Comparison of ENCODE assay signal across 29 cellular contexts in the genomic region with DNA sequence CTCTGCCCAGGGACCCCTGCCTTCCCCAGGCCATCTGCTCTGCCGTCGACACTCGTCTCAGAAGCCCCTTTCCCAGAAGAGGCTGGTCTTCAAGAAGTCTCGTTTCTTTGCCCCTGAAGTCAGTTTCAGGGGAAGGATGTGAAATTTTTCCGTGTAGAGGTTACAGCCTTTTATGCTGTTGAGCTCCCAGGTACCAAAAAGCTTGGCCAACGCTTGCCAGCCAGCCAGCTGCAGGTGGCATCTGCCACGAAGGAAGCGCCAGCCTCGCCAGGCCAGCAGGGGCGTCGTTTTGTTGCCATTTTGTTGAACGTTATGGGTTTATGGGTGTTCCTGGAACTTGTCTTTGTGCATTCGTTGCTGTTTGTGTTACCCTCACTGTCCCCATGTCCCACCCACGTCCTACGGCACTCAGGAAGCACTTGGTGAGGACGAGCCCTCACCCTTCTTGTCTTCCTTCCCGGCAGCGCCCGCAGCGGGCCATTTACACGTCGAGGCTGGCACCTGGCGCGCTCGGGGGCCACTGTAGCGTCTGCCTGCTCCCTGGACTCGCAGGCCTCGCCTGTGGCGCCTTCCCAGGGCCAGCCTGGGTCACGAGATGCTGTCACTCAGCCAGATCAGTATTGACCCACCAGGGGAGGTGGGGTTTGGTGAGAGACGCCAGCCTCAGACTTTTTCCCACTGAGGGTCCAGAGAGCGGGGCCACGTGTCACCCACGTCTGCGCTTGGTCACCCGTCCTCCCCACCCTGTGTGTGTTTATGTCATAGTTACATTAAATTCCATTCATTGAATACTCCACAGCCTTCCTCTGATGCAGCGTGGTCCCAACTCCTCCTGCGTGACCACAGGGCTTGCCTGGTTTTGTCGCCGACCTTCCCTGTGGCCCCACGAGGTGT. TPM values are rescaled to one million over a fixed set of nuclear protein-coding genes. Genes with fewer than 3 reads are reported as not detected.
A peak's percentile ranks its signal among the peaks of the same experiment; 100 is the strongest.
DNase-seq lines count a peak whose midpoint lies in the region; ATAC-seq and TF ChIP-seq lines count a peak whose summit lies in the region.
"Had no signal": no experiment of that assay in that cellular context is flagged by ENCODE, and none has a peak within 500 bp of the region (broad histone marks: within the 10 kb centered on the region; RNA-seq: fewer than 3 reads in every experiment).

No MANE protein-coding gene starts in this region.

- H3K36me3 ChIP-seq in SK-N-SH (replicated peaks in 1 of 2; ENCODE audit: control insufficient read depth in 1 of 2, insufficient read depth in 2 of 2, low read length in 1 of 2) (peaks cover 14 to 45% of the 10 kb centered on the region in 2 experiments), BLaER1 (peaks cover 75% of the 10 kb centered on the region), uterus (no peaks in the 10 kb centered on the region)
- H3K36me3 ChIP-seq: pancreas had no signal

- H3K36me3 Mint-ChIP-seq in T-helper 17 cell (ENCODE audit: low read depth) (peaks cover 5% of the 10 kb centered on the region), nephron progenitor cell (ENCODE audit: low read depth) (peaks cover 48% of the 10 kb centered on the region)

- no peak for TF ChIP-seq POLR2A in uterus (IDR thresholded peaks at IDR 0.05)

- H3K27me3 ChIP-seq in SK-N-SH (ENCODE audit: insufficient read depth) (no peaks in the 10 kb centered on the region), BLaER1 (no peaks in the 10 kb centered on the region), uterus (no peaks in the 10 kb centered on the region)
- H3K27me3 ChIP-seq: foreskin keratinocyte, heart right ventricle, MG63, pancreas, testis had no signal

- peak overlapping the region; percentile 59 for H3K27ac Mint-ChIP-seq in T-helper 17 cell
- peak overlapping the region; percentile 51 for H3K27ac Mint-ChIP-seq in nephron progenitor cell
- H3K27ac Mint-ChIP-seq: activated T-helper 17 cell treated with anti-CD3 and anti-CD28 coated beads, Interleukin-2, amount 50 U/mL, for 72 hours had no signal

- H3K27me3 Mint-ChIP-seq in T-helper 17 cell (no peaks in the 10 kb centered on the region), nephron progenitor cell (ENCODE audit: low read depth, poor library complexity) (no peaks in the 10 kb centered on the region)
- H3K27me3 Mint-ChIP-seq: activated T-helper 17 cell treated with anti-CD3 and anti-CD28 coated beads, Interleukin-2, amount 50 U/mL, for 72 hours; CD4-positive, CD25-positive, alpha-beta regulatory T cell; dendritic cell treated with granulocyte-macrophage colony-stimulating factor and Interleukin-4, amounts not matched to agents 40 ng/mL and 50 ng/mL, for 4 days; naive thymus-derived CD4-positive, alpha-beta T cell had no signal

- no peaks in the 10 kb centered on the region for H3F3A ChIP-seq in SK-N-SH (replicated peaks; ENCODE audit: insufficient read depth)

- ATAC-seq in SK-N-SH treated with all-trans-retinoic acid at 6 μM for 48 hours (no peak), T-helper 17 cell (no peak)
- ATAC-seq: activated CD4-positive, CD25-positive, alpha-beta regulatory T cell treated with anti-CD3 and anti-CD28 coated beads, Interleukin-2, amount 50 U/mL, for 24 hours; activated T-helper 17 cell treated with anti-CD3 and anti-CD28 coated beads, Interleukin-2, amount 50 U/mL, for 72 hours; esophagus mucosa; foreskin keratinocyte; naive thymus-derived CD4-positive, alpha-beta T cell; pancreas; stimulated activated naive CD8-positive, alpha-beta T cell treated with anti-CD3 and anti-CD28 coated beads, Interleukin-15, Interleukin-2, amounts not matched to agents 100 U/mL and 50 U/mL, for 24 hours had no signal

- H3K9ac ChIP-seq in SK-N-SH (no peak overlapping the region), BLaER1 (no peak overlapping the region)

- H4K20me1 ChIP-seq in SK-N-SH (ENCODE audit: insufficient read depth) = no peaks in the 10 kb centered on the region
- H4K20me1 ChIP-seq in BLaER1 = peaks cover 19% of the 10 kb centered on the region; the same call in 1 of the 2 replicates

- H3K4me3 ChIP-seq in SK-N-SH (ENCODE audit: low read depth in 2 of 2, low read length in 1 of 2) (no peak overlapping the region), BLaER1 (no peak overlapping the region), uterus (no peak overlapping the region)
- H3K4me3 ChIP-seq: heart right ventricle, MG63, pancreas, skin epidermis, testis had no signal

- H3K9me3 Mint-ChIP-seq in nephron progenitor cell = peaks cover 10% of the 10 kb centered on the region
- H3K9me3 Mint-ChIP-seq: activated T-helper 17 cell treated with anti-CD3 and anti-CD28 coated beads, Interleukin-2, amount 50 U/mL, for 72 hours had no signal

- H3K9me2 ChIP-seq in SK-N-SH = no peaks in the 10 kb centered on the region

- peaks cover 16% of the 10 kb centered on the region for H3K4me1 Mint-ChIP-seq in T-helper 17 cell
- H3K4me1 Mint-ChIP-seq in nephron progenitor cell = no peaks in the 10 kb centered on the region

- H3K4me1 ChIP-seq in SK-N-SH (ENCODE audit: control insufficient read depth in 1 of 2, insufficient read depth in 2 of 2, low read depth in 1 of 2, low read length in 1 of 2) (no peaks in the 10 kb centered on the region), BLaER1 (peaks cover 44% of the 10 kb centered on the region), uterus (no peaks in the 10 kb centered on the region)
- H3K4me1 ChIP-seq: foreskin keratinocyte, pancreas, testis had no signal

- TF ChIP-seq RAD21 in SK-N-SH (IDR thresholded peaks at IDR 0.05; ENCODE audit: low read length) = no peak

- TF ChIP-seq CTCF in SK-N-SH (IDR thresholded peaks at IDR 0.05) (no peak), nephron progenitor cell (IDR thresholded peaks at IDR 0.05) (no peak), uterus (IDR thresholded peaks at IDR 0.05) (no peak)

- no peak overlapping the region for H2AFZ ChIP-seq in SK-N-SH (ENCODE audit: low read depth)

- 93% methylated on average over 37 of the region's 41 CpGs for WGBS in SK-N-SH (ENCODE audit: low lambda C conversion rate)

- POLR2A ChIA-PET in SK-N-SH (lab: Yijun Ruan, JAX) = interaction anchor here (0.6 kb wide), 1 partner anchor 71 kb away, joined by 3 read pairs; no protein-coding TSS in a partner anchor

- peak; percentile 12 for DNase-seq in SK-N-SH
- DNase-seq in T-helper 17 cell = no peak
- DNase-seq in nephron progenitor cell = no peak
- DNase-seq in Kasumi-1 (lab: John Stamatoyannopoulos, UW) = no peak
- DNase-seq in NCI-H774 (lab: John Stamatoyannopoulos, UW) = no peak
- DNase-seq in uterus = no peak
- DNase-seq: activated CD4-positive, alpha-beta T cell treated with anti-CD3 and anti-CD28 coated beads, Interleukin-2, amount 50 U/mL, for 4 hours; activated CD8-positive, alpha-beta memory T cell treated with anti-CD3 and anti-CD28 coated beads, Interleukin-2, amount 50 U/mL, for 48 hours; caudate nucleus; CD4-positive, CD25-positive, alpha-beta regulatory T cell; foreskin keratinocyte; heart right ventricle; KBM-7; MG63; naive thymus-derived CD4-positive, alpha-beta T cell; NCI-H1105 treated with DMSO at 0.1 percent for 48 hours; NCI-H2029 treated with DMSO at 0.1 percent for 48 hours; NCI-H524; stimulated activated naive CD8-positive, alpha-beta T cell treated with anti-CD3 and anti-CD28 coated beads, Interleukin-15, Interleukin-2, amounts not matched to agents 100 U/mL and 50 U/mL, for 24 hours; testis had no signal

- H3K4me3 Mint-ChIP-seq in T-helper 17 cell (no peak overlapping the region), nephron progenitor cell (no peak overlapping the region)
- H3K4me3 Mint-ChIP-seq: activated T-helper 17 cell treated with anti-CD3 and anti-CD28 coated beads, Interleukin-2, amount 50 U/mL, for 72 hours; dendritic cell treated with granulocyte-macrophage colony-stimulating factor and Interleukin-4, amounts not matched to agents 40 ng/mL and 50 ng/mL, for 4 days had no signal

- H3K4me2 ChIP-seq in SK-N-SH = no peak overlapping the region
- H3K4me2 ChIP-seq in BLaER1 = no peak overlapping the region

- TF ChIP-seq EP300 in SK-N-SH (IDR thresholded peaks at IDR 0.05; ENCODE audit: borderline replicate concordance in 1 of 2, low read depth in 1 of 2, low read length in 1 of 2) = no peak

- H3K79me2 ChIP-seq in SK-N-SH (ENCODE audit: insufficient read depth) = no peaks in the 10 kb centered on the region

- H3K27ac ChIP-seq in SK-N-SH (ENCODE audit: low read depth in 2 of 2, low read length in 1 of 2) (no peak overlapping the region), BLaER1 (0 out of 2 replicates have a peak overlapping the region, but pooled peaks have one; percentile 55), uterus (no peak overlapping the region)
- H3K27ac ChIP-seq: 22Rv1, foreskin keratinocyte, pancreas, skin epidermis, testis had no signal

- intact Hi-C loops in uterus (cut with DNase I; ENCODE audit: low total_unique reads) = no loop called here

- H3K9me3 ChIP-seq in SK-N-SH (no peaks in the 10 kb centered on the region), BLaER1 (peaks cover 6% of the 10 kb centered on the region; the same call in 1 of the 2 replicates), T-helper 17 cell (ENCODE audit: control insufficient read depth, low read length, poor library complexity, severe bottlenecking) (no peaks in the 10 kb centered on the region), uterus (no peaks in the 10 kb centered on the region)
- H3K9me3 ChIP-seq: MG63, pancreas, testis had no signal

- CTCF ChIA-PET in SK-N-SH (lab: Yijun Ruan, JAX) = interaction anchor here (0.8 to 0.9 kb wide), 2 partner anchors 8 to 11 kb away, joined by 3 read pairs; no protein-coding TSS in a partner anchor

TF ChIP-seq in SK-N-SH, 30 proteins besides CTCF, POLR2A, EP300 and RAD21 (continues in another document):
- TF ChIP-seq CHD2 (IDR thresholded peaks at IDR 0.05; ENCODE audit: low read length, partially characterized antibody) (no peak), FOXM1 (IDR thresholded peaks at IDR 0.05; ENCODE audit: low read depth) (no peak), POLR2AphosphoS5 (IDR thresholded peaks at IDR 0.05; ENCODE audit: low read depth, low read length) (no peak)

TF ChIP-seq in SK-N-SH treated with all-trans-retinoic acid at 6 μM for 48 hours, 23 proteins besides CTCF, POLR2A, EP300 and RAD21 (continues in another document):
- TF ChIP-seq ZC3H10 (CRISPR knock-in tag; IDR thresholded peaks at IDR 0.05) = no peak
- TF ChIP-seq SNAI2 (CRISPR knock-in tag; IDR thresholded peaks at IDR 0.05) = no peak
- no peak for TF ChIP-seq ZNF565 (CRISPR knock-in tag; conservative IDR thresholded peaks at IDR 0.05; ENCODE audit: low read depth)

RNA-seq across cellular contexts. Expression of a gene that starts 37.1 kb away (rescaled TPM):
- 101 and 133 TPM in 2 replicates for polyA plus RNA-seq in SK-N-SH (2012; rRNA removed)
- polyA plus RNA-seq in SK-N-SH (2012; cell fraction: cytosol; rRNA removed) = 68.9 and 107 TPM in 2 replicates
- polyA plus RNA-seq in SK-N-SH (2012; cell fraction: nucleus; rRNA removed) = 156 and 167 TPM in 2 replicates
- total RNA-seq in T-helper 17 cell (10 to 100 TPM; 91.8 to 98.5 TPM), uterus (10 to 100 TPM; 21.2 to 80.9 (median 32.7) TPM)

RNA-seq across cellular contexts. Expression of a gene that starts 49.6 kb away (rescaled TPM):
- polyA plus RNA-seq in SK-N-SH (2012; rRNA removed) = 156 and 192 TPM in 2 replicates
- 192 and 201 TPM in 2 replicates for polyA plus RNA-seq in SK-N-SH (2012; cell fraction: cytosol; rRNA removed)
- polyA plus RNA-seq in SK-N-SH (2012; cell fraction: nucleus; rRNA removed) = 107 and 115 TPM in 2 replicates
- total RNA-seq in T-helper 17 cell = 10 to 100 TPM; 33.7 to 48.8 TPM
- 100 to 1,000 TPM in 1 of 4 donors, 10 to 100 TPM in 3; 17.6 to 106 (median 31.0) TPM for total RNA-seq in uterus
